In the genomic region with DNA sequence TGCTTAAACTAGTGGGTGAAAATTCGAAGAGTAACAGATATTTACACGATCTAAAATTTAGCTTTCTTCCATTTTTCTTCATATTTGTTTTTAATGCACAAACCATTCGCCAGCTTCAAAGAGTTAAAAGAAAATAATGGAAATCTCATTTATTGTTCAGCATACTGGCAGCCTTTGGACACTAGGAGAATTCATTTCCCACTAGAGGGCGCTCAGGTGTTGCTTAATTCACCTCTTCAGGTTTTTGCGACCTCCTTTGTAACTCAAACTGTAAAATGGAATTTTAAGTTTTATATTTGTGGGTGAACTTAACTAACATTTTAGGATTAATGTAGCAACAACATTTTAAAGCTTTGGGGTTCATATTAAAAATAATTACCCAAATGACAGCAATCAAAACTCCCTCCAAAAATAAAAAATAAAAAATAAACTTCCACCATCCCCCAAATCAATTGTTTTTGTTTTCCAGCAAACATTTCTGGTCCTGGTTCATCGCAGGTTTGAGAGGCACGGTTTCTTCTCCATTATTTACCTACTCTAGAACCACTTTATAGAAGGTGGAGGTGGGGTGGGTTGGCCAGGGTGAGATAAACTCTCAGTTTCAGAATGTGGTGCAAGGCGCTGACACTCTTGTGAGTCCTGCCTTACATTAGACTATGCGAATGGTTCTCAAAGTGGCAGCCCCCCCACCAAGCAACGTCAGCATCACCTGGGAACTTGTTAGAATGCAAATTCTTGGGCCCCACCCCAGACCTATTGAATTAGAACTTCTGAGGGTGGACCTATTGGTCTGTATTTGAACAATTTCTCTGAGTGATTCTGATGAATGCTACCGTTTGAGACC, we compare ENCODE assay signal across 8 cellular contexts. TPM values are rescaled to one million over a fixed set of nuclear protein-coding genes. Genes with fewer than 3 reads are reported as not detected.
A peak's percentile ranks its signal among the peaks of the same experiment; 100 is the strongest.
DNase-seq lines count a peak whose midpoint lies in the region; ATAC-seq and TF ChIP-seq lines count a peak whose summit lies in the region.

No MANE protein-coding gene starts in this region.

- CTCF ChIA-PET in activated naive CD4-positive, alpha-beta T cell treated with anti-CD3 and anti-CD28 coated beads, Interleukin-2, amount 10 ng/mL, durations not matched to agents 7 days and 5 days (lab: Charles Lee) = interaction anchor here (0.9 to 2.9 kb wide), 9 partner anchors 8 to 244 kb away, joined by 3 to 11 read pairs (median 4); no protein-coding TSS in a partner anchor

- H3K36me3 ChIP-seq in sigmoid colon = no peaks in the 10 kb centered on the region

- no peaks in the 10 kb centered on the region for H3K4me1 Mint-ChIP-seq in activated naive CD4-positive, alpha-beta T cell treated with anti-CD3 and anti-CD28 coated beads, Interleukin-2, amount 10 ng/mL, durations not matched to agents 7 days and 5 days

- TF ChIP-seq POLR2A in sigmoid colon (IDR thresholded peaks at IDR 0.05) = no peak

- H3K4me1 ChIP-seq in sigmoid colon = no peaks in the 10 kb centered on the region

- H3K27me3 Mint-ChIP-seq in activated naive CD4-positive, alpha-beta T cell treated with anti-CD3 and anti-CD28 coated beads, Interleukin-2, amount 10 ng/mL, durations not matched to agents 7 days and 5 days = peaks cover under 1% of the 10 kb centered on the region

- 25 to 31% methylated on average over 11 of the region's 11 CpGs for WGBS in sigmoid colon, 2 donors

- no peak overlapping the region for H3K4me3 Mint-ChIP-seq in activated naive CD4-positive, alpha-beta T cell treated with anti-CD3 and anti-CD28 coated beads, Interleukin-2, amount 10 ng/mL, durations not matched to agents 7 days and 5 days

- H3K9me3 ChIP-seq in sigmoid colon = no peaks in the 10 kb centered on the region

- H3K9me3 Mint-ChIP-seq in activated naive CD4-positive, alpha-beta T cell treated with anti-CD3 and anti-CD28 coated beads, Interleukin-2, amount 10 ng/mL, durations not matched to agents 7 days and 5 days = no peaks in the 10 kb centered on the region

- peak; percentile 74 for ATAC-seq in GM18498 (IDR thresholded peaks at IDR 0.05; ENCODE audit: unreplicated experiment)
- ATAC-seq in left cardiac atrium = peak in 1 of 2 donors; percentile 48
- ATAC-seq in GM21423 (IDR thresholded peaks at IDR 0.05; ENCODE audit: unreplicated experiment) = no peak

- TF ChIP-seq EP300 in sigmoid colon (IDR thresholded peaks at IDR 0.05) = no peak

- TF ChIP-seq CTCF in HL-60 (IDR thresholded peaks at IDR 0.05; ENCODE audit: insufficient read depth, low read length) = peak; percentile 41
- TF ChIP-seq CTCF in sigmoid colon (IDR thresholded peaks at IDR 0.05) = peak; percentile 24 to 67 (median 60)

- peak; percentile 43 for DNase-seq in AG20443 (ENCODE audit: low spot score)
- DNase-seq in HL-60 (ENCODE audit: low read depth in 1 of 2, low spot score in 1 of 2) = peak; percentile 14 to 50
- DNase-seq in NOMO-1 (lab: John Stamatoyannopoulos, UW; ENCODE audit: unreplicated experiment in 2 of 2) = peak; percentile 45 to 58
- DNase-seq in activated naive CD4-positive, alpha-beta T cell treated with anti-CD3 and anti-CD28 coated beads, Interleukin-2, amount 10 ng/mL, durations not matched to agents 7 days and 5 days = peak; percentile 61
- peak; percentile 45 for DNase-seq in left cardiac atrium
- DNase-seq in sigmoid colon = no peak

- no peak overlapping the region for H3K4me3 ChIP-seq in HL-60 (replicated peaks; ENCODE audit: insufficient read depth, low read length)
- no peak overlapping the region for H3K4me3 ChIP-seq in sigmoid colon

- intact Hi-C loops in left cardiac atrium (cut with DNase I) (loop anchor here (2.0 to 5.0 kb wide), 4 partner anchors 289 to 414 kb away; no protein-coding TSS in a partner anchor), sigmoid colon (cut with DNase I) (loop anchor here (5.0 kb wide), 1 partner anchor 414 kb away; no protein-coding TSS in a partner anchor)

- H3K27ac ChIP-seq in HL-60 (replicated peaks) (no peak overlapping the region), sigmoid colon (no peak overlapping the region)

- H3K36me3 Mint-ChIP-seq in activated naive CD4-positive, alpha-beta T cell treated with anti-CD3 and anti-CD28 coated beads, Interleukin-2, amount 10 ng/mL, durations not matched to agents 7 days and 5 days = no peaks in the 10 kb centered on the region

- H3K27me3 ChIP-seq in HL-60 (ENCODE audit: insufficient read depth, poor library complexity, severe bottlenecking) = no peaks in the 10 kb centered on the region
- no peaks in the 10 kb centered on the region for H3K27me3 ChIP-seq in sigmoid colon

- no peak overlapping the region for H3K27ac Mint-ChIP-seq in activated naive CD4-positive, alpha-beta T cell treated with anti-CD3 and anti-CD28 coated beads, Interleukin-2, amount 10 ng/mL, durations not matched to agents 7 days and 5 days

RNA-seq across cellular contexts. Expression of gene PNPT1, which starts 24.7 kb away (rescaled TPM):
- total RNA-seq in left cardiac atrium (10 to 100 TPM; 16.4 to 20.5 TPM), sigmoid colon (10 to 100 TPM; 11.5 to 17.5 (median 13.8) TPM)
- polyA plus RNA-seq in sigmoid colon = 10 to 100 TPM in 1 of 3 donors, 1 to 10 TPM in 2; 3.0 to 11.7 (median 5.1) TPM
